In the genomic region with DNA sequence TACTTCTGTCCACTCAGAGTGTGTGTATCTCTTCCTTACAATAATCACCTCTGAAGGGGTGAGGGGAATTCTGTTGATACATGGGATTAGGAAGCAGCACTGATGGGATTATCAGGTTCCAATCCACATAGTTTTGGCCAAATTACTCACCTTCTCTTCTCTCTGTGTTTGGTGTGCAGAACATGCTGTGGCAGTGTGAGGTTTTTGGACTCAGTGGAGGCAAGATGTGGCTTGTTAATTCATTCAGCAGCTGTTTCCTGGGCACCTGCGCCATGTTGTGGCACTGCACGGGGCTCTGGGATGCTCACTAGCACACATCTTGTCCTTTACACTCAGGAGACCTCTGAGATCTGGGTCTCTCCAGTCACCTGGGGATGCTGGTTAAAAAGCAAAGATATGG, we compare ENCODE assay signal across 12 cellular contexts.
DNase-seq lines count a peak whose midpoint lies in the region; ATAC-seq and TF ChIP-seq lines count a peak whose summit lies in the region.
"Had no signal": no experiment of that assay in that cellular context is flagged by ENCODE, and none has a peak within 500 bp of the region (broad histone marks: within the 10 kb centered on the region; RNA-seq: fewer than 3 reads in every experiment).

No MANE protein-coding gene starts in this region.

- H2AFZ ChIP-seq in DND-41 (ENCODE audit: low read depth, low read length) (no peak overlapping the region), mesenchymal stem cell (ENCODE audit: low read depth, low read length) (peak overlapping the region; percentile 14)
- H2AFZ ChIP-seq: GM23338 had no signal

- no peak overlapping the region for H2BK120ac ChIP-seq in mesenchymal stem cell (ENCODE audit: low read depth, low read length)

- H3K18ac ChIP-seq in mesenchymal stem cell (ENCODE audit: low read depth in 1 of 2, low read length in 2 of 2) = no peak overlapping the region

- H3K79me1 ChIP-seq in mesenchymal stem cell (replicated peaks; ENCODE audit: low read length, poor library complexity, severe bottlenecking) = no peaks in the 10 kb centered on the region

- H3K36me3 ChIP-seq in DND-41 (ENCODE audit: insufficient read depth, low read length) (no peaks in the 10 kb centered on the region), colonic mucosa (no peaks in the 10 kb centered on the region), mesenchymal stem cell (ENCODE audit: control insufficient read depth in 1 of 2, insufficient read depth in 2 of 2, low read depth in 1 of 2, low read length in 2 of 2) (no peaks in the 10 kb centered on the region)

- H3K23ac ChIP-seq in mesenchymal stem cell (ENCODE audit: low read length in 2 of 2) = no peak overlapping the region

- 71% methylated on average over 2 of the region's 2 CpGs for WGBS in mesenchymal stem cell

- no peak overlapping the region for H2BK12ac ChIP-seq in mesenchymal stem cell (ENCODE audit: low read length in 2 of 2)

- peak; percentile 58; the same call in 2 of the 3 replicates for ATAC-seq in DND-41 (ENCODE audit: insufficient read depth, low read depth)
- ATAC-seq in HG02678 (IDR thresholded peaks at IDR 0.05; ENCODE audit: unreplicated experiment) = no peak
- ATAC-seq: A549, GM23338 had no signal

- H4K8ac ChIP-seq in mesenchymal stem cell (ENCODE audit: low read length) = no peak overlapping the region

- H3K14ac ChIP-seq in mesenchymal stem cell (ENCODE audit: low read length in 2 of 2) = no peak overlapping the region

- H3K9ac ChIP-seq in DND-41 (ENCODE audit: low read depth, low read length) = no peak overlapping the region
- no peak overlapping the region for H3K9ac ChIP-seq in colonic mucosa (ENCODE audit: low read depth in 2 of 2, low read length in 2 of 2)
- no peak overlapping the region for H3K9ac ChIP-seq in mesenchymal stem cell (ENCODE audit: low read length)

- no peaks in the 10 kb centered on the region for H3K27me3 ChIP-seq in DND-41 (ENCODE audit: insufficient read depth, low read length, poor library complexity)
- H3K27me3 ChIP-seq in colonic mucosa = no peaks in the 10 kb centered on the region
- peaks cover 5 to 24% of the 10 kb centered on the region in 2 experiments for H3K27me3 ChIP-seq in mesenchymal stem cell (ENCODE audit: control insufficient read depth in 1 of 2, insufficient read depth in 1 of 2, low read length in 2 of 2)

- no peak overlapping the region for H3K27ac ChIP-seq in DND-41 (ENCODE audit: low read length)
- no peak overlapping the region for H3K27ac ChIP-seq in colonic mucosa
- H3K27ac ChIP-seq in mesenchymal stem cell (ENCODE audit: low read length, poor library complexity, severe bottlenecking) = no peak overlapping the region
- H3K27ac ChIP-seq: A549 had no signal

- no peak overlapping the region for H4K91ac ChIP-seq in mesenchymal stem cell (ENCODE audit: low read length)

- no peak overlapping the region for H2BK15ac ChIP-seq in mesenchymal stem cell (ENCODE audit: low read depth, poor library complexity, severe bottlenecking)

- no peaks in the 10 kb centered on the region for H4K20me1 ChIP-seq in DND-41 (ENCODE audit: insufficient read depth, low read length)

- H3K9me3 ChIP-seq in DND-41 (ENCODE audit: insufficient read depth, low read length, severe bottlenecking) (no peaks in the 10 kb centered on the region), colonic mucosa (no peaks in the 10 kb centered on the region), mesenchymal stem cell (ENCODE audit: control insufficient read depth, low read length) (no peaks in the 10 kb centered on the region)
- H3K9me3 ChIP-seq: A549 had no signal

- no peak for DNase-seq in DND-41
- DNase-seq in Jurkat, Clone E6-1 (ENCODE audit: low read depth, low spot score) = peak; percentile 60
- DNase-seq in colonic mucosa = peak; percentile 9
- DNase-seq in mesenchymal stem cell = no peak
- DNase-seq in NCI-H510A treated with DMSO at 0.1 percent for 48 hours (lab: John Stamatoyannopoulos, UW) = no peak
- DNase-seq in activated T-cell treated with anti-CD3 and anti-CD28 coated beads, Interleukin-2, amount 50 U/mL, for 1 hour = no peak
- no peak for DNase-seq in OCI-M2 (lab: John Stamatoyannopoulos, UW; ENCODE audit: unreplicated experiment)
- DNase-seq: DMS 273 treated with DMSO at 0.1 percent for 48 hours, H9 had no signal

- H3K79me2 ChIP-seq in DND-41 (ENCODE audit: insufficient read depth, low read length) = no peaks in the 10 kb centered on the region

- H3K4me3 ChIP-seq in DND-41 (ENCODE audit: low read depth in 1 of 2, low read length in 2 of 2) (no peak overlapping the region), colonic mucosa (no peak overlapping the region), mesenchymal stem cell (ENCODE audit: insufficient read depth in 1 of 2, low read depth in 1 of 2, low read length in 2 of 2) (no peak overlapping the region)
- H3K4me3 ChIP-seq in Jurkat, Clone E6-1 (ENCODE audit: low read length) = no peak overlapping the region
- H3K4me3 ChIP-seq: A549, GM23338 had no signal

- TF ChIP-seq CTCF in DND-41 (IDR thresholded peaks at IDR 0.05; ENCODE audit: borderline replicate concordance, extremely low read depth, low read length, poor library complexity, severe bottlenecking) = no peak
- TF ChIP-seq CTCF in colonic mucosa (IDR thresholded peaks at IDR 0.05) = no peak

- no peak overlapping the region for H2BK5ac ChIP-seq in mesenchymal stem cell (ENCODE audit: low read depth, low read length, poor library complexity, severe bottlenecking)

- intact Hi-C loops in colonic mucosa (cut with DNase I) = no loop called here

- H3K4ac ChIP-seq in mesenchymal stem cell (ENCODE audit: low read depth in 1 of 2, low read length in 2 of 2) = no peak overlapping the region

- H3K4me1 ChIP-seq in DND-41 (ENCODE audit: insufficient read depth, low read length) (peaks cover 18% of the 10 kb centered on the region), colonic mucosa (no peaks in the 10 kb centered on the region), mesenchymal stem cell (ENCODE audit: control insufficient read depth, insufficient read depth, low read depth, low read length) (peaks cover 5% of the 10 kb centered on the region)
- H3K4me1 ChIP-seq: A549 had no signal

- no peak overlapping the region for H2AK5ac ChIP-seq in mesenchymal stem cell (ENCODE audit: low read length, severe bottlenecking)

- H3K4me2 ChIP-seq in DND-41 (ENCODE audit: insufficient read depth, low read length) (no peak overlapping the region), mesenchymal stem cell (ENCODE audit: low read length, poor library complexity, severe bottlenecking) (no peak overlapping the region)
- H3K4me2 ChIP-seq: A549, GM23338 had no signal

Comparison
In these comparisons a context has a peak if more than half of its experiments do, and no peak if none do; other contexts are left out.
1. DNase-seq: peak in Jurkat, Clone E6-1 (single experiment) and colonic mucosa (single experiment); none in DND-41 (single experiment), mesenchymal stem cell (single experiment), NCI-H510A treated with DMSO at 0.1 percent for 48 hours (single experiment), activated T-cell treated with anti-CD3 and anti-CD28 coated beads, Interleukin-2, amount 50 U/mL, for 1 hour (single experiment) and OCI-M2 (single experiment).